Comparison of ENCODE assay signal across 8 cellular contexts in the genomic region with DNA sequence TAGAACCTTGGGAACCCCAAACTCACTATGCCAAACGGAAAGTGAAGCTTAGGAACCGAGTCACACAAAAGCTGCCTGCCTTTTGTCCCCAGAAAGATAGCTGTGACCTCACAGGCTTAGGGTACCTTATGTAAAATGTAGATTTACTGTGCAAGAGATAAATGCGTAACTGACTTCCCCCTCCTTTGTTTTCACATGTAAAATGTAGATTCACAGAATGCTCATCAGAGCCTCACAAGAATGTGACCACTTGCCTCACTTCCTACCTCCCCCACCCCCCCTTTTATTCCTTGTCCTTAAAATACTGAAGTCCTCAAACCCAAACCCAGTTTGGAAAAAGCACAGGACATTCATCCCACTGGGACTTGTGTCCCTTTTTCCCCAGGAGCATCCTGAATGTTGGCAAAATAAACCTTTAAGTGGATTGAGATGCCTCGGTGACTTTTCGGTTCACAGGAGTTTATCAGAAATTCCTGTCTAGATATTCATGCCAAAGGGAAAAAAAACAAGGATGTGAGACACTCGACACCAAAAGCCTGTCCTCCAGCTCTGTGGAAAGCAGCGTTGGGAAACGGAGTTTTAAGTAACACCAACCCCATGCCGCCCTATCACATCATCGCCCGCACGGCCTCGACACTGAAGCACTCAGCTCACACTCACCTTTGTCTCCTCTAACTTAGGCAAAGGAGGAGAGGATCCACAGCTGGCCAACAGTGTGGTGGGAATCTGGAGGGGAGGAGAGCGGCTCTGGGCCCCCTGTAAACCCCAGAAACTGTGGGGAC. TPM values are rescaled to one million over a fixed set of nuclear protein-coding genes. Genes with fewer than 3 reads are reported as not detected.
DNase-seq lines count a peak whose midpoint lies in the region; ATAC-seq and TF ChIP-seq lines count a peak whose summit lies in the region.
"Had no signal": no experiment of that assay in that cellular context is flagged by ENCODE, and none has a peak within 500 bp of the region (broad histone marks: within the 10 kb centered on the region; RNA-seq: fewer than 3 reads in every experiment).

No MANE protein-coding gene starts in this region.

- H3K27me3 Mint-ChIP-seq in chondrocyte (ENCODE audit: low read depth): no peaks in the 10 kb centered on the region

- H3K27ac ChIP-seq in transverse colon: peak overlapping the region; percentile 40 to 85 (median 77)

- H3K27ac Mint-ChIP-seq in chondrocyte (ENCODE audit: unreplicated experiment): peak overlapping the region; percentile 100

- no peaks in the 10 kb centered on the region for H3K36me3 ChIP-seq in transverse colon

- no peak for ATAC-seq in GM18868 (IDR thresholded peaks at IDR 0.05; ENCODE audit: unreplicated experiment)

- H3K4me3 Mint-ChIP-seq in chondrocyte (ENCODE audit: unreplicated experiment): peak overlapping the region; percentile 13

- no peaks in the 10 kb centered on the region for H3K9me3 Mint-ChIP-seq in chondrocyte (ENCODE audit: low read depth)

- peaks cover 70% of the 10 kb centered on the region for H3K4me1 Mint-ChIP-seq in chondrocyte (ENCODE audit: low read depth)

- TF ChIP-seq EP300 in transverse colon (IDR thresholded peaks at IDR 0.05; ENCODE audit: low read depth): no peak

- 58 to 81% methylated on average over 5 to 14 of the region's 14 CpGs for WGBS in transverse colon (ENCODE audit: low coverage in 1 of 2), 2 donors

- TF ChIP-seq POLR2A in transverse colon (IDR thresholded peaks at IDR 0.05): no peak

- peak; percentile 67 for DNase-seq in M059J (ENCODE audit: low read depth)
- DNase-seq in chondrocyte (ENCODE audit: low spot score): no peak
- peak; percentile 51 for DNase-seq in kidney glomerular epithelial cell (lab: John Stamatoyannopoulos, UW)
- DNase-seq in transverse colon: no peak
- DNase-seq in activated effector memory CD4-positive, alpha-beta T cell treated with Interleukin-2 at 50 U/mL for 16 hours: no peak
- no peak for DNase-seq in NCI-H446 (lab: John Stamatoyannopoulos, UW)
- DNase-seq: NCI-H187 had no signal

- H3K27me3 ChIP-seq in transverse colon: no peaks in the 10 kb centered on the region

- no peak overlapping the region for H3K4me3 ChIP-seq in transverse colon

- peaks cover 5% of the 10 kb centered on the region for H3K36me3 Mint-ChIP-seq in chondrocyte (ENCODE audit: low read depth)

- peaks cover 22 to 55% (median 33%) of the 10 kb centered on the region in 4 donors for H3K4me1 ChIP-seq in transverse colon

- no peaks in the 10 kb centered on the region for H3K9me3 ChIP-seq in transverse colon

- in situ Hi-C loops in transverse colon (cut with MboI; ENCODE audit: low pct_ligation_motif_present in 1 of 4, low pct_unique_long_range_greater_than_20kb in 1 of 4, low sequenced_read_pairs in 3 of 4): no loop called here

- TF ChIP-seq CTCF in chondrocyte (IDR thresholded peaks at IDR 0.05): no peak
- TF ChIP-seq CTCF in transverse colon (IDR thresholded peaks at IDR 0.05): no peak

- intact Hi-C loops in transverse colon (cut with DNase I; ENCODE audit: low total_unique reads): no loop called here

RNA-seq across cellular contexts. Expression of a gene that starts 45.9 kb away (rescaled TPM):
- total RNA-seq in M059J (2014; rRNA removed; shearing (Covaris generic)): 0.84 and 0.94 TPM in 2 replicates
- total RNA-seq in chondrocyte: 112 to 136 TPM (median 118 TPM) in 3 replicates
- 100 to 1,000 TPM; 146 to 192 (median 156) TPM for total RNA-seq in transverse colon

Comparison
In these comparisons a context has a peak if more than half of its experiments do, and no peak if none do; other contexts are left out.
1. DNase-seq: peak in M059J (single experiment) and kidney glomerular epithelial cell (single experiment); none in chondrocyte (single experiment), transverse colon (single experiment), activated effector memory CD4-positive, alpha-beta T cell treated with Interleukin-2 at 50 U/mL for 16 hours (single experiment) and NCI-H446 (0 of 2).
2. RNA of a gene that starts 45.9 kb away (total RNA-seq): 146 to 192 TPM in transverse colon and 112 to 136 TPM in chondrocyte; 0.84 to 0.94 TPM in M059J; every median in the first group is over 10 times any median in the second.